In the genomic region with DNA sequence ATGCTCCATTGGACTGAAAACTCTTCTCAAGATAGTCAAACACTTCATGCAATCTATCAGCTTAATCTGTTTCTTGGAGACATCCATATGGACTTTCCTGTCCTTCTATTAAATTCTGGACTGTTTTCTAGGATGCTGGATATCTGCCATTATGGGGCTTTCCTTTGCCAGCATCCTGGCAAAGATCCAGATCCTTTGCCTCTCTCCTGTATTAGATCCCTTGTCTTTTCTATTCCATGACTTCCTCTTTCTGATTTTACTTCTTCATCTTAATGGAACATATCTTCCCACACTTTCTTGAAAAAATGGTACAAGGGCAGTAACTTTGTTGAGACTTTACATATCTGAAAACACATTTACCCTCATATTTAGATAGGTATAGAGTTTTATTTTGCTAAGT, we compare ENCODE assay signal across 23 cellular contexts. TPM values are rescaled to one million over a fixed set of nuclear protein-coding genes. Genes with fewer than 3 reads are reported as not detected.
DNase-seq lines count a peak whose midpoint lies in the region; ATAC-seq and TF ChIP-seq lines count a peak whose summit lies in the region.
"Had no signal": no experiment of that assay in that cellular context is flagged by ENCODE, and none has a peak within 500 bp of the region (broad histone marks: within the 10 kb centered on the region; RNA-seq: fewer than 3 reads in every experiment).

No MANE protein-coding gene starts in this region.

- ATAC-seq in GM21381 (IDR thresholded peaks at IDR 0.05; ENCODE audit: unreplicated experiment) (no peak), right lobe of liver (no peak)
- ATAC-seq: gastrocnemius medialis; lower lobe of right lung; stimulated activated memory B cell treated with anti-CD40 and anti-IgM and Interleukin-4, amounts not matched to agents 10 μg/mL and 1 μg/mL and 100 μg/mL, for 72 hours had no signal

- DNase-seq in CD1c-positive myeloid dendritic cell (ENCODE audit: extremely low spot score) (peak; percentile 37), Calu3 (no peak), NCI-H1105 treated with DMSO at 0.1 percent for 48 hours (lab: John Stamatoyannopoulos, UW) (peak; percentile 69), RPMI7951 (ENCODE audit: low read depth) (peak; percentile 38), transverse colon (no peak), right lobe of liver (no peak)
- DNase-seq: activated CD4-positive, alpha-beta T cell treated with anti-CD3 and anti-CD28 coated beads for 1 hour; activated gamma-delta T cell treated with Interleukin-2 at 50 U/mL for 16 hours; activated T-cell treated with anti-CD3 and anti-CD28 coated beads, Interleukin-2, amount 50 U/mL, for 1 hour; brain microvascular endothelial cell; esophagus squamous epithelium; gastrocnemius medialis; hypothalamus; lower lobe of right lung; NCI-H1417 treated with DMSO at 0.1 percent for 48 hours; NCI-H510A; SHP77; uterus had no signal

- H3K27me3 ChIP-seq in transverse colon (peaks cover 4% of the 10 kb centered on the region), right lobe of liver (no peaks in the 10 kb centered on the region)
- H3K27me3 ChIP-seq: brain microvascular endothelial cell, gastrocnemius medialis, uterus had no signal

- CTCF ChIA-PET in Calu3 (lab: Charles Lee), result interaction anchor here (0.6 to 0.7 kb wide), 2 partner anchors 28 to 163 kb away, joined by 3 read pairs; no protein-coding TSS in a partner anchor

- no peaks in the 10 kb centered on the region for H3K27me3 Mint-ChIP-seq in Calu3 (ENCODE audit: unreplicated experiment)

- intact Hi-C loops in Calu3 (cut with micrococcal nuclease; ENCODE audit: unreplicated experiment) (no loop called here), transverse colon (cut with DNase I; ENCODE audit: low total_unique reads) (no loop called here), right lobe of liver (cut with DNase I) (no loop called here)

- peaks cover 15% of the 10 kb centered on the region for H3K4me1 Mint-ChIP-seq in Calu3 (ENCODE audit: low read depth, unreplicated experiment)
- H3K4me1 Mint-ChIP-seq: CD14-positive monocyte; stimulated activated memory B cell treated with anti-CD40 and anti-IgM and Interleukin-4, amounts not matched to agents 10 μg/mL and 1 μg/mL and 100 μg/mL, for 72 hours had no signal

- no peaks in the 10 kb centered on the region for H3K9me3 Mint-ChIP-seq in Calu3 (ENCODE audit: low read depth, unreplicated experiment)
- H3K9me3 Mint-ChIP-seq: stimulated activated memory B cell treated with anti-CD40 and anti-IgM and Interleukin-4, amounts not matched to agents 10 μg/mL and 1 μg/mL and 100 μg/mL, for 72 hours had no signal

- no TSS peak for BruUV-seq in Calu3 (replicated peaks; lab: Mats Ljungman, UMichigan)

- H3K9me3 ChIP-seq in transverse colon, result no peaks in the 10 kb centered on the region
- no peaks in the 10 kb centered on the region for H3K9me3 ChIP-seq in right lobe of liver
- H3K9me3 ChIP-seq: esophagus squamous epithelium, gastrocnemius medialis, HAP-1, lower lobe of right lung, uterus had no signal

- no peak overlapping the region for H3K27ac ChIP-seq in transverse colon
- H3K27ac ChIP-seq in right lobe of liver, result no peak overlapping the region
- H3K27ac ChIP-seq: brain microvascular endothelial cell, esophagus squamous epithelium, gastrocnemius medialis, lower lobe of right lung, uterus had no signal

- H3K4me1 ChIP-seq in transverse colon, result no peaks in the 10 kb centered on the region
- no peaks in the 10 kb centered on the region for H3K4me1 ChIP-seq in right lobe of liver
- H3K4me1 ChIP-seq: esophagus squamous epithelium, gastrocnemius medialis, HAP-1, lower lobe of right lung, uterus had no signal

- H3K4me3 ChIP-seq in transverse colon (no peak overlapping the region), right lobe of liver (no peak overlapping the region)
- H3K4me3 ChIP-seq: esophagus squamous epithelium, gastrocnemius medialis, HAP-1, lower lobe of right lung, smooth muscle cell, uterus had no signal

- TF ChIP-seq CTCF in Calu3 (IDR thresholded peaks at IDR 0.05; ENCODE audit: unreplicated experiment), result no peak
- TF ChIP-seq CTCF in transverse colon (IDR thresholded peaks at IDR 0.05), result no peak
- TF ChIP-seq CTCF in right lobe of liver (IDR thresholded peaks at IDR 0.05), result no peak

- in situ Hi-C loops in transverse colon (cut with MboI; ENCODE audit: low pct_ligation_motif_present in 1 of 4, low pct_unique_long_range_greater_than_20kb in 1 of 4, low sequenced_read_pairs in 3 of 4), result no loop called here

- H3K36me3 Mint-ChIP-seq in Calu3 (ENCODE audit: insufficient read depth, unreplicated experiment), result no peaks in the 10 kb centered on the region
- H3K36me3 Mint-ChIP-seq: CD14-positive monocyte; stimulated activated memory B cell treated with anti-CD40 and anti-IgM and Interleukin-4, amounts not matched to agents 10 μg/mL and 1 μg/mL and 100 μg/mL, for 72 hours had no signal

- H3K36me3 ChIP-seq in transverse colon, result no peaks in the 10 kb centered on the region
- H3K36me3 ChIP-seq in right lobe of liver, result no peaks in the 10 kb centered on the region
- H3K36me3 ChIP-seq: brain microvascular endothelial cell, esophagus squamous epithelium, gastrocnemius medialis, HAP-1, lower lobe of right lung, uterus had no signal

- H3K4me3 Mint-ChIP-seq in Calu3 (ENCODE audit: low read depth, unreplicated experiment), result no peak overlapping the region
- H3K4me3 Mint-ChIP-seq: CD14-positive monocyte; stimulated activated memory B cell treated with anti-CD40 and anti-IgM and Interleukin-4, amounts not matched to agents 10 μg/mL and 1 μg/mL and 100 μg/mL, for 72 hours had no signal

- H3K27ac Mint-ChIP-seq in Calu3 (ENCODE audit: unreplicated experiment), result peak overlapping the region; percentile 16
- H3K27ac Mint-ChIP-seq: CD14-positive monocyte; stimulated activated memory B cell treated with anti-CD40 and anti-IgM and Interleukin-4, amounts not matched to agents 10 μg/mL and 1 μg/mL and 100 μg/mL, for 72 hours had no signal

- TF ChIP-seq POLR2A in transverse colon (IDR thresholded peaks at IDR 0.05) (no peak), right lobe of liver (IDR thresholded peaks at IDR 0.05) (no peak)

- TF ChIP-seq EP300 in transverse colon (IDR thresholded peaks at IDR 0.05; ENCODE audit: low read depth), result no peak

RNA-seq across cellular contexts. Expression of a gene that starts 35.9 kb away (rescaled TPM):
- 68.1 and 83.1 TPM in 2 replicates for total RNA-seq in Calu3 (2022)
- total RNA-seq in RPMI7951 (2014; rRNA removed; shearing (Covaris generic)), result 36.7 and 58.0 TPM in 2 replicates
- 10 to 100 TPM in 3 of 4 donors, 1 to 10 TPM in 1; 2.6 to 35.2 (median 23.8) TPM for total RNA-seq in transverse colon
- total RNA-seq in right lobe of liver, result 10 to 100 TPM in 2 of 6 experiments, 1 to 10 TPM in 4; 4.7 to 19.6 (median 9.0) TPM

Comparison
In these comparisons a context has a peak if more than half of its experiments do, and no peak if none do; other contexts are left out.
1. DNase-seq: peak in CD1c-positive myeloid dendritic cell (single experiment), NCI-H1105 treated with DMSO at 0.1 percent for 48 hours (single experiment) and RPMI7951 (single experiment); none in Calu3 (single experiment), transverse colon (single experiment) and right lobe of liver (0 of 3).